1 cellular context compared by ENCODE assay signal in genomic region chr1:172532700-172533510, GRCh38.
TF ChIP-seq lines count a peak whose summit lies in the region.

SUCO (plus strand) TSS chr1:172533150; CDS start chr1:172533436, 286 bp downstream.

TF ChIP-seq in GM12878, 131 proteins besides CTCF, POLR2A, EP300 and RAD21 (continued from another document and continues in another):
- no peak for TF ChIP-seq ZBED1 (IDR thresholded peaks at IDR 0.05; ENCODE audit: borderline replicate concordance)
- peak; percentile 88; the same call in 1 of the 2 replicates for TF ChIP-seq POLR2AphosphoS2 (IDR thresholded peaks at IDR 0.05; ENCODE audit: low read depth, low read length)
- TF ChIP-seq BRCA1 (IDR thresholded peaks at IDR 0.05; ENCODE audit: low read depth, low read length) = no peak
- no peak for TF ChIP-seq YBX1 (IDR thresholded peaks at IDR 0.05)
- no peak for TF ChIP-seq JUNB (IDR thresholded peaks at IDR 0.05)
- no peak for TF ChIP-seq SRF (IDR thresholded peaks at IDR 0.05; ENCODE audit: low read depth in 2 of 2, low read length in 2 of 2)
- no peak for TF ChIP-seq REST (IDR thresholded peaks at IDR 0.05; ENCODE audit: low read depth, low read length)
- no peak for TF ChIP-seq MEF2B (IDR thresholded peaks at IDR 0.05; ENCODE audit: partially characterized antibody, poor library complexity, severe bottlenecking)
- TF ChIP-seq CHD1 (IDR thresholded peaks at IDR 0.05; ENCODE audit: low read depth, low read length) = 0 out of 2 replicates have a peak, but pooled peaks have one; percentile 50
- TF ChIP-seq SKIL (IDR thresholded peaks at IDR 0.05; ENCODE audit: low read depth, poor library complexity, severe bottlenecking) = no peak
- no peak; the same call in 1 of the 2 replicates for TF ChIP-seq RUNX3 (IDR thresholded peaks at IDR 0.05; ENCODE audit: low read length)
- no peak for TF ChIP-seq BCLAF1 (IDR thresholded peaks at IDR 0.05)
- TF ChIP-seq SIN3A (IDR thresholded peaks at IDR 0.05; ENCODE audit: low read depth, low read length) = 0 out of 2 replicates have a peak, but pooled peaks have one; percentile 4
- no peak for TF ChIP-seq USF2 (IDR thresholded peaks at IDR 0.05; ENCODE audit: borderline replicate concordance, low read depth, low read length)
- TF ChIP-seq NR2C2 (IDR thresholded peaks at IDR 0.05; ENCODE audit: borderline replicate concordance, control insufficient read depth, insufficient read length, low read depth) = no peak
- TF ChIP-seq CBFB (IDR thresholded peaks at IDR 0.05; ENCODE audit: low read depth) = no peak; the same call in 1 of the 2 replicates
- TF ChIP-seq ASH2L (IDR thresholded peaks at IDR 0.05; ENCODE audit: borderline replicate concordance, low read depth) = no peak; the same call in 1 of the 2 replicates
- no peak; the same call in 1 of the 2 replicates for TF ChIP-seq MXI1 (IDR thresholded peaks at IDR 0.05; ENCODE audit: low read depth, low read length)
- no peak for TF ChIP-seq SUPT20H (IDR thresholded peaks at IDR 0.05; ENCODE audit: borderline replicate concordance, control insufficient read depth, low read depth, low read length)
- no peak for TF ChIP-seq MEF2A (IDR thresholded peaks at IDR 0.05; ENCODE audit: insufficient read depth, low read depth, low read length)
- TF ChIP-seq NFYA (IDR thresholded peaks at IDR 0.05; ENCODE audit: borderline replicate concordance, low read depth, low read length) = no peak
- no peak for TF ChIP-seq STAT3 (IDR thresholded peaks at IDR 0.05; ENCODE audit: low read depth, low read length)
- TF ChIP-seq CEBPZ (IDR thresholded peaks at IDR 0.05; ENCODE audit: low read depth, low read length) = no peak
- peak; percentile 93 for TF ChIP-seq HCFC1 (IDR thresholded peaks at IDR 0.05; ENCODE audit: low read length)
- peak; percentile 8 for TF ChIP-seq RELA (IDR thresholded peaks at IDR 0.05; ENCODE audit: borderline replicate concordance, partially characterized antibody)
- TF ChIP-seq ZZZ3 (IDR thresholded peaks at IDR 0.05; ENCODE audit: control insufficient read depth, insufficient read length, low read depth) = no peak
- 0 out of 2 replicates have a peak, but pooled peaks have one; percentile 51 for TF ChIP-seq ZNF217 (IDR thresholded peaks at IDR 0.05)
- 0 out of 2 replicates have a peak, but pooled peaks have one; percentile 26 for TF ChIP-seq PAX5 (IDR thresholded peaks at IDR 0.05; ENCODE audit: borderline replicate concordance, low read depth, low read length)
- TF ChIP-seq MYC (IDR thresholded peaks at IDR 0.05; ENCODE audit: insufficient read depth, insufficient read length, insufficient replicate concordance, low read length, severe bottlenecking) = no peak
- TF ChIP-seq IRF4 (IDR thresholded peaks at IDR 0.05; ENCODE audit: low read depth, low read length) = no peak
- no peak for TF ChIP-seq ATF2 (IDR thresholded peaks at IDR 0.05; ENCODE audit: low read length)
- TF ChIP-seq CBX3 (IDR thresholded peaks at IDR 0.05; ENCODE audit: borderline replicate concordance, low read depth) = no peak
- peak; percentile 22 for TF ChIP-seq SP1 (IDR thresholded peaks at IDR 0.05; ENCODE audit: low read depth, low read length)
- no peak for TF ChIP-seq USF1 (IDR thresholded peaks at IDR 0.05; ENCODE audit: borderline replicate concordance, extremely low read length, insufficient read depth, low read depth, low read length)
- TF ChIP-seq KAT2A (conservative IDR thresholded peaks at IDR 0.05; ENCODE audit: control insufficient read depth, low read depth, low read length) = no peak
- no peak for TF ChIP-seq TCF12 (IDR thresholded peaks at IDR 0.05; ENCODE audit: low read depth, low read length)
- no peak for TF ChIP-seq MYB (IDR thresholded peaks at IDR 0.05; ENCODE audit: borderline replicate concordance, low read depth, low read length)
- no peak; the same call in 2 of the 3 replicates for TF ChIP-seq POU2F2 (IDR thresholded peaks at IDR 0.05; ENCODE audit: borderline replicate concordance, low read depth, low read length)
- no peak for TF ChIP-seq MTA3 (IDR thresholded peaks at IDR 0.05; ENCODE audit: borderline replicate concordance, low read length)
- TF ChIP-seq ZBTB40 (IDR thresholded peaks at IDR 0.05; ENCODE audit: borderline replicate concordance) = 0 out of 2 replicates have a peak, but pooled peaks have one; percentile 35
